In genomic region chr20:62123450-62124118, GRCh38 we compare ENCODE assay signal across 2 cellular contexts.
A peak's percentile ranks its signal among the peaks of the same experiment; 100 is the strongest.
TF ChIP-seq lines count a peak whose summit lies in the region.

No MANE protein-coding gene starts in this region.

TF ChIP-seq in HEK293, 187 proteins besides CTCF, POLR2A, EP300 and RAD21:
- TF ChIP-seq ZNF292 (tag by site-specific recombination; IDR thresholded peaks at IDR 0.05; ENCODE audit: borderline replicate concordance, low read depth), result no peak
- 0 out of 2 replicates have a peak, but pooled peaks have one; percentile 2 for TF ChIP-seq GLIS1 (tag by site-specific recombination; IDR thresholded peaks at IDR 0.05)
- peak; percentile 67 for TF ChIP-seq ZIC2 (tag by site-specific recombination; IDR thresholded peaks at IDR 0.05)

TF ChIP-seq in HepG2, 621 proteins besides CTCF, POLR2A, EP300 and RAD21:
- no peak for TF ChIP-seq HNRNPL (IDR thresholded peaks at IDR 0.05; ENCODE audit: low read depth, low read length)
- TF ChIP-seq, protein P1, sequence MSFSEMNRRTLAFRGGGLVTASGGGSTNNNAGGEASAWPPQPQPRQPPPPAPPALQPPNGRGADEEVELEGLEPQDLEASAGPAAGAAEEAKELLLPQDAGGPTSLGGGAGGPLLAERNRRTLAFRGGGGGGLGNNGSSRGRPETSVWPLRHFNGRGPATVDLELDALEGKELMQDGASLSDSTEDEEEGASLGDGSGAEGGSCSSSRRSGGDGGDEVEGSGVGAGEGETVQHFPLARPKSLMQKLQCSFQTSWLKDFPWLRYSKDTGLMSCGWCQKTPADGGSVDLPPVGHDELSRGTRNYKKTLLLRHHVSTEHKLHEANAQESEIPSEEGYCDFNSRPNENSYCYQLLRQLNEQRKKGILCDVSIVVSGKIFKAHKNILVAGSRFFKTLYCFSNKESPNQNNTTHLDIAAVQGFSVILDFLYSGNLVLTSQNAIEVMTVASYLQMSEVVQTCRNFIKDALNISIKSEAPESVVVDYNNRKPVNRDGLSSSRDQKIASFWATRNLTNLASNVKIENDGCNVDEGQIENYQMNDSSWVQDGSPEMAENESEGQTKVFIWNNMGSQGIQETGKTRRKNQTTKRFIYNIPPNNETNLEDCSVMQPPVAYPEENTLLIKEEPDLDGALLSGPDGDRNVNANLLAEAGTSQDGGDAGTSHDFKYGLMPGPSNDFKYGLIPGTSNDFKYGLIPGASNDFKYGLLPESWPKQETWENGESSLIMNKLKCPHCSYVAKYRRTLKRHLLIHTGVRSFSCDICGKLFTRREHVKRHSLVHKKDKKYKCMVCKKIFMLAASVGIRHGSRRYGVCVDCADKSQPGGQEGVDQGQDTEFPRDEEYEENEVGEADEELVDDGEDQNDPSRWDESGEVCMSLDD (CRISPR knock-in tag; IDR thresholded peaks at IDR 0.05; ENCODE audit: borderline replicate concordance), result peak; percentile 49; the same call in 1 of the 2 replicates
- 0 out of 2 replicates have a peak, but pooled peaks have one; percentile 13 for TF ChIP-seq SALL2 (CRISPR knock-in tag; IDR thresholded peaks at IDR 0.05)
- peak; percentile 21; the same call in 1 of the 2 replicates for TF ChIP-seq IRF9 (CRISPR knock-in tag; IDR thresholded peaks at IDR 0.05; ENCODE audit: borderline replicate concordance)
- TF ChIP-seq GFI1 (CRISPR knock-in tag; IDR thresholded peaks at IDR 0.05; ENCODE audit: borderline replicate concordance), result 0 out of 2 replicates have a peak, but pooled peaks have one; percentile 21
- TF ChIP-seq PRDM4 (CRISPR knock-in tag; IDR thresholded peaks at IDR 0.05; ENCODE audit: borderline replicate concordance), result 0 out of 2 replicates have a peak, but pooled peaks have one; percentile 50
- peak; percentile 24; the same call in 1 of the 2 replicates for TF ChIP-seq ZNF350 (CRISPR knock-in tag; IDR thresholded peaks at IDR 0.05; ENCODE audit: borderline replicate concordance, low read depth)
- no peak for TF ChIP-seq MAFF (IDR thresholded peaks at IDR 0.05; ENCODE audit: low read depth, low read length)
- peak; percentile 58; the same call in 1 of the 2 replicates for TF ChIP-seq ZNF891 (CRISPR knock-in tag; IDR thresholded peaks at IDR 0.05)
- 0 out of 2 replicates have a peak, but pooled peaks have one; percentile 21 for TF ChIP-seq ZNF329 (CRISPR knock-in tag; IDR thresholded peaks at IDR 0.05; ENCODE audit: low read depth)
- TF ChIP-seq PAF1 (CRISPR knock-in tag; IDR thresholded peaks at IDR 0.05), result no peak
- no peak for TF ChIP-seq ERF (CRISPR knock-in tag; IDR thresholded peaks at IDR 0.05)
- peak; percentile 2; the same call in 1 of the 2 replicates for TF ChIP-seq SMC3 (IDR thresholded peaks at IDR 0.05; ENCODE audit: low read length)
- TF ChIP-seq TEAD3 (CRISPR knock-in tag; optimal IDR thresholded peaks at IDR 0.05; ENCODE audit: borderline replicate concordance), result peak; percentile 2
- TF ChIP-seq, protein P2, sequence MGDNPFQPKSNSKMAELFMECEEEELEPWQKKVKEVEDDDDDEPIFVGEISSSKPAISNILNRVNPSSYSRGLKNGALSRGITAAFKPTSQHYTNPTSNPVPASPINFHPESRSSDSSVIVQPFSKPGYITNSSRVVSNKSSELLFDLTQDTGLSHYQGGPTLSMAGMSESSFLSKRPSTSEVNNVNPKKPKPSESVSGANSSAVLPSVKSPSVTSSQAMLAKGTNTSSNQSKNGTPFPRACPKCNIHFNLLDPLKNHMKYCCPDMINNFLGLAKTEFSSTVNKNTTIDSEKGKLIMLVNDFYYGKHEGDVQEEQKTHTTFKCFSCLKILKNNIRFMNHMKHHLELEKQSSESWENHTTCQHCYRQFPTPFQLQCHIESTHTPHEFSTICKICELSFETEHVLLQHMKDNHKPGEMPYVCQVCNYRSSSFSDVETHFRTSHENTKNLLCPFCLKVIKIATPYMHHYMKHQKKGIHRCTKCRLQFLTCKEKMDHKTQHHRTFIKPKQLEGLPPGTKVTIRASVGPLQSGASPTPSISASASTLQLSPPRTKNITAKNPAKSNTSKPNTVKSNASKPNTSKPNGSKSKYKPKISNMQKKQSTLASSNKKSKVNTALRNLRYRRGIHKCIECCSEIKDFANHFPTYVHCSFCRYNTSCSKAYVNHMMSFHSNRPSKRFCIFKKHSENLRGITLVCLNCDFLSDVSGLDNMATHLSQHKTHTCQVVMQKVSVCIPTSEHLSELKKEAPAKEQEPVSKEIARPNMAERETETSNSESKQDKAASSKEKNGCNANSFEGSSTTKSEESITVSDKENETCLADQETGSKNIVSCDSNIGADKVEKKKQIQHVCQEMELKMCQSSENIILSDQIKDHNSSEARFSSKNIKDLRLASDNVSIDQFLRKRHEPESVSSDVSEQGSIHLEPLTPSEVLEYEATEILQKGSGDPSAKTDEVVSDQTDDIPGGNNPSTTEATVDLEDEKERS (CRISPR knock-in tag; IDR thresholded peaks at IDR 0.05), result no peak
- TF ChIP-seq ZNF224 (CRISPR knock-in tag; IDR thresholded peaks at IDR 0.05), result 0 out of 2 replicates have a peak, but pooled peaks have one; percentile 55
- no peak for TF ChIP-seq ZBED4 (CRISPR knock-in tag; IDR thresholded peaks at IDR 0.05; ENCODE audit: borderline replicate concordance)
- TF ChIP-seq CBX1 (IDR thresholded peaks at IDR 0.05; ENCODE audit: low read depth), result no peak
- 0 out of 2 replicates have a peak, but pooled peaks have one; percentile 31 for TF ChIP-seq NFKB2 (CRISPR knock-in tag; IDR thresholded peaks at IDR 0.05; ENCODE audit: borderline replicate concordance)
- TF ChIP-seq ZNF232 (CRISPR knock-in tag; IDR thresholded peaks at IDR 0.05; ENCODE audit: borderline replicate concordance), result 0 out of 2 replicates have a peak, but pooled peaks have one; percentile 39
- TF ChIP-seq FOXC1 (CRISPR knock-in tag; IDR thresholded peaks at IDR 0.05; ENCODE audit: borderline replicate concordance), result no peak
- TF ChIP-seq ZBTB38 (CRISPR knock-in tag; IDR thresholded peaks at IDR 0.05), result peak; percentile 30; the same call in 1 of the 2 replicates
- TF ChIP-seq, protein P3, sequence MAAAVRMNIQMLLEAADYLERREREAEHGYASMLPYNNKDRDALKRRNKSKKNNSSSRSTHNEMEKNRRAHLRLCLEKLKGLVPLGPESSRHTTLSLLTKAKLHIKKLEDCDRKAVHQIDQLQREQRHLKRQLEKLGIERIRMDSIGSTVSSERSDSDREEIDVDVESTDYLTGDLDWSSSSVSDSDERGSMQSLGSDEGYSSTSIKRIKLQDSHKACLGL (CRISPR knock-in tag; IDR thresholded peaks at IDR 0.05), result 0 out of 2 replicates have a peak, but pooled peaks have one; percentile 7
- TF ChIP-seq TBX2 (CRISPR knock-in tag; IDR thresholded peaks at IDR 0.05; ENCODE audit: borderline replicate concordance), result 0 out of 2 replicates have a peak, but pooled peaks have one; percentile 27
- TF ChIP-seq, protein P4, sequence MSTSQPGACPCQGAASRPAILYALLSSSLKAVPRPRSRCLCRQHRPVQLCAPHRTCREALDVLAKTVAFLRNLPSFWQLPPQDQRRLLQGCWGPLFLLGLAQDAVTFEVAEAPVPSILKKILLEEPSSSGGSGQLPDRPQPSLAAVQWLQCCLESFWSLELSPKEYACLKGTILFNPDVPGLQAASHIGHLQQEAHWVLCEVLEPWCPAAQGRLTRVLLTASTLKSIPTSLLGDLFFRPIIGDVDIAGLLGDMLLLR (CRISPR knock-in tag; IDR thresholded peaks at IDR 0.05), result 0 out of 2 replicates have a peak, but pooled peaks have one; percentile 11
- peak; percentile 63; the same call in 1 of the 2 replicates for TF ChIP-seq NFE2L1 (CRISPR knock-in tag; IDR thresholded peaks at IDR 0.05; ENCODE audit: borderline replicate concordance)
- peak; percentile 64; the same call in 1 of the 2 replicates for TF ChIP-seq ZNF44 (CRISPR knock-in tag; IDR thresholded peaks at IDR 0.05)
- no peak for TF ChIP-seq FOXK2 (IDR thresholded peaks at IDR 0.05)
- no peak for TF ChIP-seq RFX5 (IDR thresholded peaks at IDR 0.05; ENCODE audit: low read depth, low read length)
- 0 out of 2 replicates have a peak, but pooled peaks have one; percentile 71 for TF ChIP-seq ZNF788 (CRISPR knock-in tag; IDR thresholded peaks at IDR 0.05; ENCODE audit: borderline replicate concordance)
- no peak for TF ChIP-seq ZNF614 (CRISPR knock-in tag; IDR thresholded peaks at IDR 0.05; ENCODE audit: borderline replicate concordance)
- 0 out of 2 replicates have a peak, but pooled peaks have one; percentile 38 for TF ChIP-seq ZSCAN25 (CRISPR knock-in tag; IDR thresholded peaks at IDR 0.05)
- TF ChIP-seq, protein P5, sequence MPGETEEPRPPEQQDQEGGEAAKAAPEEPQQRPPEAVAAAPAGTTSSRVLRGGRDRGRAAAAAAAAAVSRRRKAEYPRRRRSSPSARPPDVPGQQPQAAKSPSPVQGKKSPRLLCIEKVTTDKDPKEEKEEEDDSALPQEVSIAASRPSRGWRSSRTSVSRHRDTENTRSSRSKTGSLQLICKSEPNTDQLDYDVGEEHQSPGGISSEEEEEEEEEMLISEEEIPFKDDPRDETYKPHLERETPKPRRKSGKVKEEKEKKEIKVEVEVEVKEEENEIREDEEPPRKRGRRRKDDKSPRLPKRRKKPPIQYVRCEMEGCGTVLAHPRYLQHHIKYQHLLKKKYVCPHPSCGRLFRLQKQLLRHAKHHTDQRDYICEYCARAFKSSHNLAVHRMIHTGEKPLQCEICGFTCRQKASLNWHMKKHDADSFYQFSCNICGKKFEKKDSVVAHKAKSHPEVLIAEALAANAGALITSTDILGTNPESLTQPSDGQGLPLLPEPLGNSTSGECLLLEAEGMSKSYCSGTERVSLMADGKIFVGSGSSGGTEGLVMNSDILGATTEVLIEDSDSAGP (CRISPR knock-in tag; IDR thresholded peaks at IDR 0.05; ENCODE audit: borderline replicate concordance), result peak; percentile 59; the same call in 1 of the 2 replicates
- TF ChIP-seq ZNF138 (CRISPR knock-in tag; IDR thresholded peaks at IDR 0.05; ENCODE audit: low read depth), result 0 out of 2 replicates have a peak, but pooled peaks have one; percentile 4
- peak; percentile 65; the same call in 1 of the 2 replicates for TF ChIP-seq ZNF253 (CRISPR knock-in tag; IDR thresholded peaks at IDR 0.05; ENCODE audit: borderline replicate concordance)
- 0 out of 2 replicates have a peak, but pooled peaks have one; percentile 5 for TF ChIP-seq ZNF547 (CRISPR knock-in tag; IDR thresholded peaks at IDR 0.05)
